18 cellular contexts compared by ENCODE assay signal in genomic region chr5:32604800-32605765, GRCh38.
A peak's percentile ranks its signal among the peaks of the same experiment; 100 is the strongest.
DNase-seq lines count a peak whose midpoint lies in the region; ATAC-seq and FAIRE-seq lines count a peak whose summit lies in the region.
"Had no signal": no experiment of that assay in that cellular context is flagged by ENCODE, and none has a peak within 500 bp of the region (broad histone marks: within the 10 kb centered on the region; RNA-seq: fewer than 3 reads in every experiment).

No MANE protein-coding gene starts in this region.

- H3K4me3 Mint-ChIP-seq in activated naive CD4-positive, alpha-beta T cell treated with anti-CD3 and anti-CD28 coated beads, Interleukin-2, amount 50 U/mL, for 24 hours: no peak overlapping the region
- no peak overlapping the region for H3K4me3 Mint-ChIP-seq in activated naive CD8-positive, alpha-beta T cell
- no peak overlapping the region for H3K4me3 Mint-ChIP-seq in stimulated activated effector memory CD8-positive, alpha-beta T cell treated with anti-CD3 and anti-CD28 coated beads, Interleukin-12 subunit alpha, Interleukin-12 subunit beta, amount 100 ng/mL, for 72 hours

- peak; percentile 42 for FAIRE-seq in HTR-8/SVneo (lab: Jason Lieb, UNC)

- peaks cover 29% of the 10 kb centered on the region for H3K4me1 Mint-ChIP-seq in activated naive CD4-positive, alpha-beta T cell treated with anti-CD3 and anti-CD28 coated beads, Interleukin-2, amount 50 U/mL, for 24 hours
- H3K4me1 Mint-ChIP-seq in activated naive CD8-positive, alpha-beta T cell (ENCODE audit: low read depth): peaks cover 21% of the 10 kb centered on the region
- H3K4me1 Mint-ChIP-seq in stimulated activated effector memory CD8-positive, alpha-beta T cell treated with anti-CD3 and anti-CD28 coated beads, Interleukin-12 subunit alpha, Interleukin-12 subunit beta, amount 100 ng/mL, for 72 hours: peaks cover 10% of the 10 kb centered on the region

- H3K36me3 Mint-ChIP-seq in activated naive CD4-positive, alpha-beta T cell treated with anti-CD3 and anti-CD28 coated beads, Interleukin-2, amount 50 U/mL, for 24 hours: peaks cover 8% of the 10 kb centered on the region
- peaks cover 4% of the 10 kb centered on the region for H3K36me3 Mint-ChIP-seq in activated naive CD8-positive, alpha-beta T cell
- peaks cover 98% of the 10 kb centered on the region for H3K36me3 Mint-ChIP-seq in stimulated activated effector memory CD8-positive, alpha-beta T cell treated with anti-CD3 and anti-CD28 coated beads, Interleukin-12 subunit alpha, Interleukin-12 subunit beta, amount 100 ng/mL, for 72 hours

- peak overlapping the region; percentile 36 for H3K27ac Mint-ChIP-seq in activated naive CD4-positive, alpha-beta T cell treated with anti-CD3 and anti-CD28 coated beads, Interleukin-2, amount 50 U/mL, for 24 hours
- H3K27ac Mint-ChIP-seq in activated naive CD8-positive, alpha-beta T cell: peak overlapping the region; percentile 35
- H3K27ac Mint-ChIP-seq in stimulated activated effector memory CD8-positive, alpha-beta T cell treated with anti-CD3 and anti-CD28 coated beads, Interleukin-12 subunit alpha, Interleukin-12 subunit beta, amount 100 ng/mL, for 72 hours: peak overlapping the region; percentile 62

- H3K9me3 Mint-ChIP-seq in activated naive CD4-positive, alpha-beta T cell treated with anti-CD3 and anti-CD28 coated beads, Interleukin-2, amount 50 U/mL, for 24 hours: no peaks in the 10 kb centered on the region
- no peaks in the 10 kb centered on the region for H3K9me3 Mint-ChIP-seq in activated naive CD8-positive, alpha-beta T cell (ENCODE audit: low read depth)
- H3K9me3 Mint-ChIP-seq in stimulated activated effector memory CD8-positive, alpha-beta T cell treated with anti-CD3 and anti-CD28 coated beads, Interleukin-12 subunit alpha, Interleukin-12 subunit beta, amount 100 ng/mL, for 72 hours: no peaks in the 10 kb centered on the region

- no peaks in the 10 kb centered on the region for H3K27me3 Mint-ChIP-seq in activated naive CD4-positive, alpha-beta T cell treated with anti-CD3 and anti-CD28 coated beads, Interleukin-2, amount 50 U/mL, for 24 hours
- H3K27me3 Mint-ChIP-seq in activated naive CD8-positive, alpha-beta T cell: no peaks in the 10 kb centered on the region

- no peak for ATAC-seq in stimulated activated effector memory CD8-positive, alpha-beta T cell treated with anti-CD3 and anti-CD28 coated beads, Interleukin-12 subunit alpha, Interleukin-12 subunit beta, amount 100 ng/mL, for 72 hours
- no peak for ATAC-seq in HG03442 (IDR thresholded peaks at IDR 0.05; ENCODE audit: unreplicated experiment)
- no peak for ATAC-seq in GM18867 (IDR thresholded peaks at IDR 0.05; ENCODE audit: unreplicated experiment)
- ATAC-seq: sciatic nerve had no signal

- no peak for DNase-seq in activated naive CD4-positive, alpha-beta T cell (lab: John Stamatoyannopoulos, UW)
- no peak for DNase-seq in HTR-8/SVneo (ENCODE audit: insufficient read length, low spot score)
- DNase-seq in stimulated activated effector memory CD8-positive, alpha-beta T cell treated with anti-CD3 and anti-CD28 coated beads, Interleukin-12 subunit alpha, Interleukin-12 subunit beta, amount 100 ng/mL, for 72 hours (ENCODE audit: low spot score in 2 of 2): peak in 1 of 2 donors; percentile 43
- DNase-seq in nucleus accumbens (lab: John Stamatoyannopoulos, UW): no peak
- DNase-seq: activated effector memory CD4-positive, alpha-beta T cell treated with anti-CD3 and anti-CD28 coated beads, Interleukin-2, amount 50 U/mL, for 16 hours; cortex of kidney; foreskin melanocyte; GDM1; GM23248; midbrain; NCI-H2081; NCI-H510A treated with DMSO at 0.1 percent for 48 hours; substantia nigra had no signal
